Comparison of ENCODE assay signal across 10 cellular contexts in genomic region chr11:62721994-62722393, GRCh38. TPM values are rescaled to one million over a fixed set of nuclear protein-coding genes. Genes with fewer than 3 reads are reported as not detected.
DNase-seq lines count a peak whose midpoint lies in the region; ATAC-seq and TF ChIP-seq lines count a peak whose summit lies in the region.
"Had no signal": no experiment of that assay in that cellular context is flagged by ENCODE, and none has a peak within 500 bp of the region (broad histone marks: within the 10 kb centered on the region; RNA-seq: fewer than 3 reads in every experiment).

No MANE protein-coding gene starts in this region.

- no peaks in the 10 kb centered on the region for H3K27me3 ChIP-seq in mammary epithelial cell (ENCODE audit: insufficient read depth, low read length)
- no peaks in the 10 kb centered on the region for H3K27me3 ChIP-seq in ovary

- TF ChIP-seq EP300 in ovary (IDR thresholded peaks at IDR 0.05) = no peak

- no peak for TF ChIP-seq POLR2A in ovary (IDR thresholded peaks at IDR 0.05)

- dilution Hi-C loops in mammary epithelial cell (cut with HindIII; ENCODE audit: low sequenced_read_pairs) = no loop called here

- CTCF ChIA-PET in mammary epithelial cell (lab: Charles Lee; ENCODE audit: low non-redundant PET) = no interaction called here

- H3K9me3 Mint-ChIP-seq in mesothelial cell of epicardium = no peaks in the 10 kb centered on the region

- no peak overlapping the region for H3K9ac ChIP-seq in mammary epithelial cell (ENCODE audit: insufficient read depth, low read length)

- peaks cover 32% of the 10 kb centered on the region for H3K4me1 Mint-ChIP-seq in mesothelial cell of epicardium

- ATAC-seq in HG02610 (IDR thresholded peaks at IDR 0.05; ENCODE audit: unreplicated experiment) (no peak), HG02759 (IDR thresholded peaks at IDR 0.05; ENCODE audit: unreplicated experiment) (no peak)

- TF ChIP-seq CTCF in mammary epithelial cell (conservative IDR thresholded peaks at IDR 0.05 in 1 of 2, IDR thresholded peaks at IDR 0.05 in 1 of 2; ENCODE audit: extremely low read depth in 1 of 2, insufficient read depth in 1 of 2, low read depth in 1 of 2, low read length in 2 of 2) (peak in 1 of 2 donors; percentile 4), mesothelial cell of epicardium (IDR thresholded peaks at IDR 0.05; ENCODE audit: unreplicated experiment) (no peak), ovary (IDR thresholded peaks at IDR 0.05) (no peak)

- H3K27me3 Mint-ChIP-seq in mesothelial cell of epicardium (ENCODE audit: low read depth) = no peaks in the 10 kb centered on the region

- H3K4me3 Mint-ChIP-seq in mesothelial cell of epicardium = no peak overlapping the region

- in situ Hi-C loops in mammary epithelial cell (cut with MboI; ENCODE audit: low sequenced_read_pairs in 2 of 2) = loop anchor here in 1 of 2 donors (25.0 kb wide), 1 partner anchor 935 kb away; the partner anchor contains the start of genes FEN1 and TMEM258

- H3K27ac Mint-ChIP-seq in mesothelial cell of epicardium = peak overlapping the region; percentile 81

- intact Hi-C loops in mammary epithelial cell (cut with micrococcal nuclease) = no loop called here
- intact Hi-C loops in ovary (cut with DNase I) = no loop called here

- H3K36me3 ChIP-seq in mammary epithelial cell (ENCODE audit: insufficient read depth, low read length) = peaks cover 44% of the 10 kb centered on the region
- H3K36me3 ChIP-seq in ovary = no peaks in the 10 kb centered on the region

- no peaks in the 10 kb centered on the region for H4K20me1 ChIP-seq in mammary epithelial cell (ENCODE audit: insufficient read depth, low read length)

- no peak overlapping the region for H2AFZ ChIP-seq in mammary epithelial cell (ENCODE audit: low read depth, low read length)

- TSS peak; percentile 82 for BruUV-seq in mammary epithelial cell (replicated peaks; lab: Mats Ljungman, UMichigan)

- H3K27ac ChIP-seq in mammary epithelial cell (ENCODE audit: insufficient read depth, low read depth, low read length) (no peak overlapping the region), ovary (no peak overlapping the region)

- no peak overlapping the region for H3K4me2 ChIP-seq in mammary epithelial cell (ENCODE audit: insufficient read depth, low read depth, low read length)

- peaks cover 43% of the 10 kb centered on the region for H3K36me3 Mint-ChIP-seq in mesothelial cell of epicardium

- peaks cover 97% of the 10 kb centered on the region for H3K79me2 ChIP-seq in mammary epithelial cell (ENCODE audit: insufficient read depth, low read length)

- DNase-seq in ELF-1 (ENCODE audit: low read depth, low spot score) (peak; percentile 73), LHCN-M2 (ENCODE audit: low read depth) (peak; percentile 33), mammary epithelial cell (no peak), mesothelial cell of epicardium (ENCODE audit: low spot score in 2 of 2, unreplicated experiment in 2 of 2) (no peak), ovary (no peak)
- DNase-seq: NK-92 treated with Interleukin-12 subunit alpha and Interleukin-12 subunit beta, amount 100 ng/mL, for 24 hours; stimulated activated CD4-positive, alpha-beta T cell treated with anti-CD3 and anti-CD28 coated beads, Interleukin-15, amount 100 ng/mL, for 24 hours; substantia nigra had no signal

- peaks cover 4% of the 10 kb centered on the region for H3K4me1 ChIP-seq in mammary epithelial cell (ENCODE audit: insufficient read depth, low read length)
- no peaks in the 10 kb centered on the region for H3K4me1 ChIP-seq in ovary (ENCODE audit: insufficient read depth)

- H3K9me3 ChIP-seq in mammary epithelial cell (replicated peaks; ENCODE audit: insufficient read depth, low read length) (no peaks in the 10 kb centered on the region), ovary (no peaks in the 10 kb centered on the region)

- 62% methylated on average over 7 of the region's 7 CpGs for WGBS in mammary epithelial cell (ENCODE audit: low coverage, missing lambda C conversion rate)
- 51 to 55% (median 54%) methylated on average over 7 of the region's 7 CpGs for WGBS in ovary, 3 donors

- no peak overlapping the region for H3K4me3 ChIP-seq in mammary epithelial cell (replicated peaks in 1 of 3; ENCODE audit: insufficient read depth in 1 of 3, low read depth in 2 of 3, low read length in 3 of 3)
- H3K4me3 ChIP-seq in ovary = no peak overlapping the region

RNA-seq across cellular contexts. Expression of gene HNRNPUL2, which starts 5.3 kb away (rescaled TPM):
- total RNA-seq in LHCN-M2 (2014; rRNA removed) (8.7 and 14.4 TPM in 2 replicates), mammary epithelial cell (10 to 100 TPM in 1 of 2 donors, 1 to 10 TPM in 1; 7.7 to 50.4 TPM), mesothelial cell of epicardium (60.3 to 62.0 TPM (median 61.5 TPM) in 3 replicates), ovary (10 to 100 TPM; 11.0 to 50.0 (median 41.2) TPM)
- polyA plus RNA-seq in LHCN-M2 (2012) = 61.3 TPM
- polyA plus RNA-seq in mammary epithelial cell (13.7 TPM), ovary (10 to 100 TPM; 38.0 to 81.2 TPM)
- polyA minus RNA-seq in mammary epithelial cell = 41.4 TPM

RNA-seq across cellular contexts. Expression of gene TTC9C, which starts 6.3 kb away (rescaled TPM):
- total RNA-seq in LHCN-M2 (2014; rRNA removed) (31.8 and 53.4 TPM in 2 replicates), mammary epithelial cell (10 to 100 TPM; 25.0 to 29.0 TPM), mesothelial cell of epicardium (39.8 to 46.0 TPM (median 41.7 TPM) in 3 replicates), ovary (10 to 100 TPM; 19.4 to 42.9 (median 30.4) TPM)
- polyA plus RNA-seq in LHCN-M2 (2012) = 39.4 TPM
- polyA plus RNA-seq in mammary epithelial cell (15.1 TPM), ovary (10 to 100 TPM; 30.5 to 53.6 TPM)
- polyA minus RNA-seq in mammary epithelial cell = 62.3 TPM

RNA-seq across cellular contexts. Expression of gene GNG3, which starts 14.5 kb away (rescaled TPM):
- total RNA-seq in LHCN-M2 (2014; rRNA removed) (not detected in 2 replicates), mammary epithelial cell (not detected), mesothelial cell of epicardium (0.60 to 1.5 TPM (median 0.97 TPM) in 3 replicates), ovary (under 1 TPM in 5 of 7 donors, not detected in 2; 0.27 to 0.73 (median 0.37) TPM)
- polyA plus RNA-seq in LHCN-M2 (2012) = 0.15 TPM
- polyA plus RNA-seq in mammary epithelial cell (0.07 TPM), ovary (under 1 TPM; 0.18 to 0.30 TPM)
- polyA minus RNA-seq in mammary epithelial cell = not detected

RNA-seq across cellular contexts. Expression of gene BSCL2, which starts 14.8 kb away (rescaled TPM):
- total RNA-seq in LHCN-M2 (2014; rRNA removed) (80.1 and 86.2 TPM in 2 replicates), mammary epithelial cell (10 to 100 TPM; 30.0 to 44.2 TPM), mesothelial cell of epicardium (56.9 to 61.4 TPM (median 58.3 TPM) in 3 replicates), ovary (100 to 1,000 TPM in 1 of 7 donors, 10 to 100 TPM in 6; 31.4 to 122 (median 57.2) TPM)
- polyA plus RNA-seq in LHCN-M2 (2012) = 65.8 TPM
- polyA plus RNA-seq in mammary epithelial cell (58.9 TPM), ovary (10 to 100 TPM; 49.2 to 57.8 TPM)
- polyA minus RNA-seq in mammary epithelial cell = 147 TPM

RNA-seq across cellular contexts. Expression of gene ZBTB3, which starts 32.0 kb away (rescaled TPM):
- total RNA-seq in LHCN-M2 (2014; rRNA removed) (6.7 and 9.2 TPM in 2 replicates), mammary epithelial cell (10 to 100 TPM in 1 of 2 donors, 1 to 10 TPM in 1; 6.5 to 16.0 TPM), mesothelial cell of epicardium (11.6 to 14.7 TPM (median 13.2 TPM) in 3 replicates), ovary (10 to 100 TPM in 4 of 7 donors, 1 to 10 TPM in 3; 4.4 to 18.2 (median 11.8) TPM)
- polyA plus RNA-seq in LHCN-M2 (2012) = 3.2 TPM
- polyA plus RNA-seq in mammary epithelial cell (5.9 TPM), ovary (1 to 10 TPM; 3.5 to 4.5 TPM)
- polyA minus RNA-seq in mammary epithelial cell = 3.8 TPM

Comparison
In these comparisons a context has a peak if more than half of its experiments do, and no peak if none do; other contexts are left out.
1. DNase-seq: peak in ELF-1 (single experiment) and LHCN-M2 (single experiment); none in mammary epithelial cell (single experiment), mesothelial cell of epicardium (0 of 2) and ovary (0 of 5).